ENCODE assay signal across 10 cellular contexts in the genomic region with DNA sequence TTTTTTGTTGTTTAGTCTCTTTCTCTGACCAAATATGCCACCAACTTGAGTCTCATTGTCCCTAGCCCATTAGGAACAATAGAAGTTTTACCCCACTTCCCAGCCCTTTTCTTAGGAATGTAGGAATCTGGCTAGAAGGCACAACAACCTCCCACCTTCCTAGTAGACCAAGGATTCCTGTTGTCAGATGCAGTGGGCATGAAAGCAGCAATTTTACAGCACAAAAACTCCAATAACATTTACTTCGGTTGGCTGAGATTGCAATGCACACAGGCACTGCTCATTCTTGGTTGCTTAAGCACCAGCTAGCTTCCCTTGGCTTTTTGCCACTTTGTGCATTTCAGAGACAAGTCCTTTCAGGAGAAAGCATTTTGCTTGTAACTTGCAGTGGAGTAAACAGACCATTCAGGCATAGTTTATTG.
DNase-seq lines count a peak whose midpoint lies in the region; ATAC-seq and TF ChIP-seq lines count a peak whose summit lies in the region.
"Had no signal": no experiment of that assay in that cellular context is flagged by ENCODE, and none has a peak within 500 bp of the region (broad histone marks: within the 10 kb centered on the region; RNA-seq: fewer than 3 reads in every experiment).

No MANE protein-coding gene starts in this region.

- no peak overlapping the region for H2BK120ac ChIP-seq in neuronal stem cell (ENCODE audit: low read depth, low read length)

- H3K18ac ChIP-seq in neuronal stem cell (ENCODE audit: low read length) = no peak overlapping the region

- no peaks in the 10 kb centered on the region for H3K36me3 ChIP-seq in neuronal stem cell (replicated peaks in 1 of 2; ENCODE audit: control insufficient read depth in 2 of 2, insufficient read depth in 2 of 2, low read length in 2 of 2)
- H3K36me3 ChIP-seq: cardiac muscle cell had no signal

- H3K4me3 ChIP-seq in epithelial cell of esophagus (ENCODE audit: low read length) (no peak overlapping the region), neuronal stem cell (ENCODE audit: low read length in 2 of 2) (no peak overlapping the region)
- H3K4me3 ChIP-seq: cardiac muscle cell had no signal

- no peak overlapping the region for H3K4me2 ChIP-seq in neuronal stem cell (ENCODE audit: insufficient read depth, low read length, poor library complexity, severe bottlenecking)

- no peak overlapping the region for H2AK5ac ChIP-seq in neuronal stem cell (ENCODE audit: low read depth, low read length)

- no peak for ATAC-seq in Right ventricle myocardium inferior
- no peak for ATAC-seq in CD4-positive, alpha-beta T cell (ENCODE audit: poor library complexity)

- H3K23ac ChIP-seq in neuronal stem cell (ENCODE audit: low read depth, low read length, poor library complexity) = no peak overlapping the region

- peak; percentile 59 for DNase-seq in GM04504 (ENCODE audit: low read depth)
- DNase-seq in NCI-H2171 treated with DMSO at 0.1 percent for 48 hours (lab: John Stamatoyannopoulos, UW) = peak; percentile 54
- peak; percentile 79 for DNase-seq in epithelial cell of esophagus (ENCODE audit: low read depth)
- DNase-seq in neuronal stem cell (ENCODE audit: low spot score) = peak; percentile 63
- no peak for DNase-seq in activated T-cell treated with anti-CD3 and anti-CD28 coated beads, Interleukin-2, amount 50 U/mL, for 48 hours
- no peak for DNase-seq in NCI-H1930 (lab: John Stamatoyannopoulos, UW)
- DNase-seq in Right ventricle myocardium inferior (ENCODE audit: missing footprints) = no peak
- DNase-seq in CD4-positive, alpha-beta T cell = no peak
- DNase-seq: activated CD4-positive, alpha-beta T cell treated with anti-CD3 and anti-CD28 coated beads, Interleukin-2, amount 50 U/mL, for 48 hours had no signal

- intact Hi-C loops in Right ventricle myocardium inferior (cut with DNase I) = loop anchor here (10.0 kb wide), 1 partner anchor 249 kb away; no protein-coding TSS in a partner anchor
- intact Hi-C loops in CD4-positive, alpha-beta T cell (cut with DNase I, micrococcal nuclease) = no loop called here

- H3K27ac Mint-ChIP-seq in CD4-positive, alpha-beta T cell = no peak overlapping the region

- H3K4me1 Mint-ChIP-seq in CD4-positive, alpha-beta T cell (ENCODE audit: low read depth) = no peaks in the 10 kb centered on the region

- TF ChIP-seq CTCF in epithelial cell of esophagus (IDR thresholded peaks at IDR 0.05; ENCODE audit: insufficient read depth, low read depth, low read length, missing control alignments) = no peak
- no peak for TF ChIP-seq CTCF in CD4-positive, alpha-beta T cell (IDR thresholded peaks at IDR 0.05)

- WGBS in neuronal stem cell (ENCODE audit: extremely low coverage in 2 of 2, insufficient read length in 2 of 2, insufficient replicate concordance in 1 of 2), 2 donors = no CpG with 5 or more reads among the region's 1 CpG

- H4K91ac ChIP-seq in neuronal stem cell (ENCODE audit: low read depth, low read length, poor library complexity) = no peak overlapping the region

- no peaks in the 10 kb centered on the region for H3K27me3 ChIP-seq in neuronal stem cell (ENCODE audit: control insufficient read depth in 3 of 3, insufficient read depth in 3 of 3, low read depth in 1 of 3, low read length in 3 of 3)
- no peaks in the 10 kb centered on the region for H3K27me3 ChIP-seq in CD4-positive, alpha-beta T cell (ENCODE audit: control insufficient read depth, insufficient read depth, low read length)
- H3K27me3 ChIP-seq: cardiac muscle cell had no signal

- H2AFZ ChIP-seq in neuronal stem cell (ENCODE audit: low read length) = no peak overlapping the region

- H3K79me1 ChIP-seq in neuronal stem cell (ENCODE audit: low read depth, low read length) = no peaks in the 10 kb centered on the region

- no peak overlapping the region for H2BK5ac ChIP-seq in neuronal stem cell (ENCODE audit: low read length)

- no peak overlapping the region for H3K4ac ChIP-seq in neuronal stem cell (ENCODE audit: low read length)

- no peak overlapping the region for H3K9ac ChIP-seq in neuronal stem cell (ENCODE audit: low read depth, low read length, poor library complexity)

- POLR2A ChIA-PET in CD4-positive, alpha-beta T cell (lab: Charles Lee) = no interaction called here

- H4K8ac ChIP-seq in neuronal stem cell (ENCODE audit: low read depth, low read length) = no peak overlapping the region

- peak overlapping the region; percentile 76 for H3K27ac ChIP-seq in neuronal stem cell (replicated peaks; ENCODE audit: low read length)
- no peak overlapping the region for H3K27ac ChIP-seq in CD4-positive, alpha-beta T cell (ENCODE audit: low read depth, low read length)
- H3K27ac ChIP-seq: cardiac muscle cell had no signal

- CTCF ChIA-PET in CD4-positive, alpha-beta T cell (lab: Charles Lee) = no interaction called here

- no peak overlapping the region for H2BK12ac ChIP-seq in neuronal stem cell (ENCODE audit: low read length)

- no peak overlapping the region for H3K14ac ChIP-seq in neuronal stem cell (ENCODE audit: low read length)

- no peaks in the 10 kb centered on the region for H3K9me3 Mint-ChIP-seq in CD4-positive, alpha-beta T cell

- peaks cover 18 to 30% of the 10 kb centered on the region in 2 donors for H3K4me1 ChIP-seq in neuronal stem cell (ENCODE audit: control insufficient read depth in 2 of 2, insufficient read depth in 1 of 2, low read depth in 1 of 2, low read length in 2 of 2)

- H3K9me3 ChIP-seq in neuronal stem cell (replicated peaks in 1 of 2; ENCODE audit: control insufficient read depth in 2 of 2, insufficient read depth in 1 of 2, low read depth in 1 of 2, low read length in 2 of 2) = peaks cover 0 to 7% of the 10 kb centered on the region in 2 donors
- H3K9me3 ChIP-seq in CD4-positive, alpha-beta T cell (ENCODE audit: control insufficient read depth, low read length) = no peaks in the 10 kb centered on the region

- no peak overlapping the region for H2BK15ac ChIP-seq in neuronal stem cell (ENCODE audit: low read length)

- peaks cover 32% of the 10 kb centered on the region for H3K27me3 Mint-ChIP-seq in CD4-positive, alpha-beta T cell

- H3K36me3 Mint-ChIP-seq in CD4-positive, alpha-beta T cell (ENCODE audit: low read depth) = no peaks in the 10 kb centered on the region

- no peak overlapping the region for H3K4me3 Mint-ChIP-seq in CD4-positive, alpha-beta T cell

Comparison
In these comparisons a context has a peak if more than half of its experiments do, and no peak if none do; other contexts are left out.
1. DNase-seq: peak in GM04504 (single experiment), NCI-H2171 treated with DMSO at 0.1 percent for 48 hours (single experiment), epithelial cell of esophagus (single experiment) and neuronal stem cell (single experiment); none in activated T-cell treated with anti-CD3 and anti-CD28 coated beads, Interleukin-2, amount 50 U/mL, for 48 hours (0 of 2), NCI-H1930 (0 of 2), Right ventricle myocardium inferior (single experiment) and CD4-positive, alpha-beta T cell (0 of 10).